ENCODE assay signal across 12 cellular contexts in genomic region chr9:100492952-100493351, GRCh38. TPM values are rescaled to one million over a fixed set of nuclear protein-coding genes. Genes with fewer than 3 reads are reported as not detected.
DNase-seq lines count a peak whose midpoint lies in the region; TF ChIP-seq lines count a peak whose summit lies in the region.
"Had no signal": no experiment of that assay in that cellular context is flagged by ENCODE, and none has a peak within 500 bp of the region (broad histone marks: within the 10 kb centered on the region; RNA-seq: fewer than 3 reads in every experiment).

No MANE protein-coding gene starts in this region.

- no peak overlapping the region for H3K4me3 ChIP-seq in GM12865 (ENCODE audit: low read depth, low read length)
- H3K4me3 ChIP-seq in neural progenitor cell = no peak overlapping the region
- H3K4me3 ChIP-seq: adrenal gland had no signal

- no peaks in the 10 kb centered on the region for H3K36me3 ChIP-seq in neural progenitor cell
- H3K36me3 ChIP-seq: adrenal gland had no signal

- H3K36me3 Mint-ChIP-seq in neural progenitor cell = peaks cover 14% of the 10 kb centered on the region

- peaks cover 100% of the 10 kb centered on the region for H4K20me1 ChIP-seq in neural progenitor cell (ENCODE audit: low read depth)

- TF ChIP-seq CTCF in GM12865 (IDR thresholded peaks at IDR 0.05; ENCODE audit: insufficient read depth, low read depth, low read length, missing control alignments) (no peak), neural progenitor cell (IDR thresholded peaks at IDR 0.05) (peak; percentile 12)

- no peak overlapping the region for H3K4me2 ChIP-seq in neural progenitor cell

- H3K4me1 Mint-ChIP-seq in neural progenitor cell = peaks cover 3% of the 10 kb centered on the region

- no peak overlapping the region for H3K27ac Mint-ChIP-seq in neural progenitor cell
- H3K27ac Mint-ChIP-seq: stimulated activated naive CD8-positive, alpha-beta T cell treated with anti-CD3 and anti-CD28 coated beads, Interleukin-15, Interleukin-2, amounts not matched to agents 100 ng/mL and 50 ng/mL, for 24 hours had no signal

- no peak overlapping the region for H3K9ac ChIP-seq in neural progenitor cell

- H3K27me3 ChIP-seq in neural progenitor cell = no peaks in the 10 kb centered on the region
- H3K27me3 ChIP-seq: adrenal gland had no signal

- H3K4me1 ChIP-seq in neural progenitor cell = peaks cover 27% of the 10 kb centered on the region
- H3K4me1 ChIP-seq: adrenal gland had no signal

- H3K4me3 Mint-ChIP-seq in neural progenitor cell = no peak overlapping the region
- H3K4me3 Mint-ChIP-seq: stimulated activated naive CD8-positive, alpha-beta T cell treated with anti-CD3 and anti-CD28 coated beads, Interleukin-15, Interleukin-2, amounts not matched to agents 100 ng/mL and 50 ng/mL, for 24 hours had no signal

- no peaks in the 10 kb centered on the region for H3K27me3 Mint-ChIP-seq in neural progenitor cell (ENCODE audit: insufficient read depth, low read depth)
- H3K27me3 Mint-ChIP-seq: stimulated activated naive CD8-positive, alpha-beta T cell treated with anti-CD3 and anti-CD28 coated beads, Interleukin-15, Interleukin-2, amounts not matched to agents 100 ng/mL and 50 ng/mL, for 24 hours had no signal

- H3K9me3 Mint-ChIP-seq in neural progenitor cell = peaks cover 5% of the 10 kb centered on the region
- H3K9me3 Mint-ChIP-seq: stimulated activated naive CD8-positive, alpha-beta T cell treated with anti-CD3 and anti-CD28 coated beads, Interleukin-15, Interleukin-2, amounts not matched to agents 100 ng/mL and 50 ng/mL, for 24 hours had no signal

- no peak overlapping the region for H3K27ac ChIP-seq in neural progenitor cell
- H3K27ac ChIP-seq: adrenal gland had no signal

- H2AFZ ChIP-seq in neural progenitor cell (replicated peaks) = no peak overlapping the region

- peaks cover 100% of the 10 kb centered on the region for H3K79me2 ChIP-seq in neural progenitor cell (ENCODE audit: low read depth)

- peak; percentile 8 for DNase-seq in GM12865 (ENCODE audit: low read depth)
- DNase-seq in OCI-M1 (lab: John Stamatoyannopoulos, UW) = peak; percentile 44
- DNase-seq in dermis microvascular lymphatic vessel endothelial cell (ENCODE audit: low read depth in 2 of 2) = peak; percentile 73 to 80
- no peak for DNase-seq in neural progenitor cell (ENCODE audit: low spot score)
- no peak for DNase-seq in NCI-H510A treated with DMSO at 0.1 percent for 48 hours (lab: John Stamatoyannopoulos, UW)
- DNase-seq in NCI-H128 (lab: John Stamatoyannopoulos, UW; ENCODE audit: unreplicated experiment) = no peak
- no peak for DNase-seq in OCI-M2 (lab: John Stamatoyannopoulos, UW; ENCODE audit: unreplicated experiment)
- DNase-seq in putamen (ENCODE audit: low spot score) = no peak
- DNase-seq: activated CD4-positive, alpha-beta T cell treated with anti-CD3 and anti-CD28 coated beads for 48 hours; adrenal gland; glutamatergic neuron had no signal

- H3K9me3 ChIP-seq in neural progenitor cell (ENCODE audit: low read depth) = no peaks in the 10 kb centered on the region
- H3K9me3 ChIP-seq: adrenal gland had no signal

- peaks cover 8% of the 10 kb centered on the region for H3F3A ChIP-seq in neural progenitor cell (ENCODE audit: low read depth)

RNA-seq across cellular contexts. Expression of gene TMEFF1, which starts 20.0 kb away (rescaled TPM):
- 7.1 and 12.9 TPM in 2 replicates for total RNA-seq in dermis microvascular lymphatic vessel endothelial cell
- 103 and 113 TPM in 2 replicates for total RNA-seq in neural progenitor cell (ENCODE audit: low replicate concordance)

Comparison
In these comparisons a context has a peak if more than half of its experiments do, and no peak if none do; other contexts are left out.
1. DNase-seq: peak in GM12865 (single experiment), OCI-M1 (single experiment) and dermis microvascular lymphatic vessel endothelial cell (2 of 2); none in neural progenitor cell (single experiment), NCI-H510A treated with DMSO at 0.1 percent for 48 hours (single experiment), NCI-H128 (single experiment), OCI-M2 (single experiment) and putamen (single experiment).